11 cellular contexts compared by ENCODE assay signal in genomic region chr7:87878208-87878735, GRCh38. TPM values are rescaled to one million over a fixed set of nuclear protein-coding genes. Genes with fewer than 3 reads are reported as not detected.
A peak's percentile ranks its signal among the peaks of the same experiment; 100 is the strongest.
DNase-seq lines count a peak whose midpoint lies in the region; ATAC-seq and TF ChIP-seq lines count a peak whose summit lies in the region.
"Had no signal": no experiment of that assay in that cellular context is flagged by ENCODE, and none has a peak within 500 bp of the region (broad histone marks: within the 10 kb centered on the region; RNA-seq: fewer than 3 reads in every experiment).

No MANE protein-coding gene starts in this region.

- H3K36me3 Mint-ChIP-seq in activated naive CD4-positive, alpha-beta T cell treated with anti-CD3 and anti-CD28 coated beads for 36 hours (ENCODE audit: low read depth): peaks cover 42% of the 10 kb centered on the region
- H3K36me3 Mint-ChIP-seq in endodermal cell (ENCODE audit: low read depth): peaks cover 22% of the 10 kb centered on the region

- peak overlapping the region; percentile 91 for H3K4me3 Mint-ChIP-seq in activated naive CD4-positive, alpha-beta T cell treated with anti-CD3 and anti-CD28 coated beads for 36 hours
- H3K4me3 Mint-ChIP-seq in endodermal cell: peak overlapping the region; percentile 98

- DNase-seq in activated naive CD4-positive, alpha-beta T cell treated with anti-CD3 and anti-CD28 coated beads for 36 hours: no peak
- no peak for DNase-seq in activated naive CD4-positive, alpha-beta T cell treated with Interleukin-2 at 50 U/mL for 16 hours
- DNase-seq in Panc1 (ENCODE audit: low read depth, low spot score) (no peak), endodermal cell (no peak), HK-2 (ENCODE audit: unreplicated experiment) (no peak), ureter (ENCODE audit: low spot score) (no peak)
- DNase-seq: amniotic stem cell; Peyer's patch; stimulated activated CD4-positive, alpha-beta T cell treated with anti-CD3 and anti-CD28 coated beads, Interleukin-2, amount 100 ng/mL, for 48 hours had no signal

- POLR2A ChIA-PET in Panc1 (lab: Charles Lee): interaction anchor here (0.6 kb wide), 1 partner anchor 533 kb away, joined by 3 read pairs; no protein-coding TSS in a partner anchor

- TF ChIP-seq CTCF in Panc1 (IDR thresholded peaks at IDR 0.05) (no peak), endodermal cell (conservative IDR thresholded peaks at IDR 0.05) (no peak)

- CTCF ChIA-PET in activated naive CD4-positive, alpha-beta T cell treated with anti-CD3 and anti-CD28 coated beads for 36 hours (lab: Charles Lee): interaction anchor here (0.8 kb wide), 1 partner anchor 8 kb away, joined by 4 read pairs; no protein-coding TSS in a partner anchor
- CTCF ChIA-PET in Panc1 (lab: Charles Lee): no interaction called here

- H3K27ac Mint-ChIP-seq in activated naive CD4-positive, alpha-beta T cell treated with anti-CD3 and anti-CD28 coated beads for 36 hours: no peak overlapping the region
- no peak overlapping the region for H3K27ac Mint-ChIP-seq in endodermal cell

- intact Hi-C loops in activated naive CD4-positive, alpha-beta T cell treated with anti-CD3 and anti-CD28 coated beads for 36 hours (cut with micrococcal nuclease): loop anchor here (5.0 to 10.0 kb wide), 3 partner anchors 234 to 943 kb away; partner anchors contain the start of gene ELAPOR2
- intact Hi-C loops in Panc1 (cut with micrococcal nuclease; ENCODE audit: unreplicated experiment): loop anchor here (5.0 kb wide), 1 partner anchor 251 kb away; the partner anchor contains the start of gene RUNDC3B

- H3K4me2 ChIP-seq in skeletal muscle satellite cell (ENCODE audit: low read length): peak overlapping the region; percentile 85

- H3K4me1 Mint-ChIP-seq in activated naive CD4-positive, alpha-beta T cell treated with anti-CD3 and anti-CD28 coated beads for 36 hours (ENCODE audit: low read depth): peaks cover 41% of the 10 kb centered on the region
- H3K4me1 Mint-ChIP-seq in endodermal cell: peaks cover 21% of the 10 kb centered on the region

- no TSS peak for BruUV-seq in Panc1 (replicated peaks; lab: Mats Ljungman, UMichigan)

- H3K36me3 ChIP-seq in Panc1 (ENCODE audit: control insufficient read depth, insufficient read depth, low read length) (peaks cover 12% of the 10 kb centered on the region), endodermal cell (ENCODE audit: control insufficient read depth, insufficient read depth, low read length) (peaks cover 31% of the 10 kb centered on the region), skeletal muscle satellite cell (ENCODE audit: insufficient read depth, low read length) (no peaks in the 10 kb centered on the region)
- H3K36me3 ChIP-seq: Peyer's patch had no signal

- WGBS in endodermal cell (ENCODE audit: insufficient coverage in 1 of 2, insufficient read length in 1 of 2), 2 experiments: 67 to 75% methylated on average over 1 to 3 of the region's 3 CpGs

- H3K9me3 ChIP-seq in Panc1 (ENCODE audit: control insufficient read depth, insufficient read depth, low read depth, low read length): no peaks in the 10 kb centered on the region
- H3K9me3 ChIP-seq in endodermal cell (ENCODE audit: control insufficient read depth, low read length): no peaks in the 10 kb centered on the region
- no peaks in the 10 kb centered on the region for H3K9me3 ChIP-seq in skeletal muscle satellite cell (replicated peaks; ENCODE audit: low read length)
- H3K9me3 ChIP-seq: Peyer's patch had no signal

- H3K27ac ChIP-seq in Panc1 (ENCODE audit: low read length) (peak overlapping the region; percentile 94), endodermal cell (ENCODE audit: low read depth, low read length) (no peak overlapping the region)

- no peaks in the 10 kb centered on the region for H3K27me3 Mint-ChIP-seq in activated naive CD4-positive, alpha-beta T cell treated with anti-CD3 and anti-CD28 coated beads for 36 hours (ENCODE audit: low read depth)
- H3K27me3 Mint-ChIP-seq in endodermal cell (ENCODE audit: insufficient read depth): no peaks in the 10 kb centered on the region

- ATAC-seq in Panc1: no peak
- ATAC-seq in esophagus mucosa: no peak

- H3K4me3 ChIP-seq in Panc1 (ENCODE audit: low read depth in 2 of 2, low read length in 2 of 2): peak overlapping the region; percentile 64 to 93; a peak in 3 of 4 replicates
- peak overlapping the region; percentile 91 for H3K4me3 ChIP-seq in endodermal cell (ENCODE audit: low read length)
- H3K4me3 ChIP-seq in skeletal muscle satellite cell (ENCODE audit: low read length): peak overlapping the region; percentile 94

- in situ Hi-C loops in Panc1 (cut with HindIII; ENCODE audit: low pct_unique_long_range_greater_than_20kb, low sequenced_read_pairs): no loop called here

- H3K4me1 ChIP-seq in Panc1 (ENCODE audit: control insufficient read depth, insufficient read depth, low read length) (peaks cover 19% of the 10 kb centered on the region), endodermal cell (ENCODE audit: control insufficient read depth, insufficient read depth, low read length) (peaks cover 4% of the 10 kb centered on the region), skeletal muscle satellite cell (ENCODE audit: control insufficient read depth, insufficient read depth, low read length) (peaks cover 24% of the 10 kb centered on the region)

- peak overlapping the region; percentile 32 for H3K9ac ChIP-seq in endodermal cell (ENCODE audit: extremely low read depth, low read length, poor library complexity, severe bottlenecking)
- peak overlapping the region; percentile 94 for H3K9ac ChIP-seq in skeletal muscle satellite cell (ENCODE audit: low read depth, low read length)

- H3K27me3 ChIP-seq in Panc1 (ENCODE audit: control insufficient read depth, insufficient read depth, low read length) (no peaks in the 10 kb centered on the region), endodermal cell (ENCODE audit: control insufficient read depth, insufficient read depth, low read length, poor library complexity, severe bottlenecking) (no peaks in the 10 kb centered on the region), skeletal muscle satellite cell (ENCODE audit: control insufficient read depth, insufficient read depth, low read length) (no peaks in the 10 kb centered on the region)
- H3K27me3 ChIP-seq: Peyer's patch had no signal

- H3K9me3 Mint-ChIP-seq in activated naive CD4-positive, alpha-beta T cell treated with anti-CD3 and anti-CD28 coated beads for 36 hours: no peaks in the 10 kb centered on the region
- H3K9me3 Mint-ChIP-seq in endodermal cell: no peaks in the 10 kb centered on the region

RNA-seq across cellular contexts. Expression of gene DBF4, which starts 2.0 kb away (rescaled TPM):
- total RNA-seq in activated naive CD4-positive, alpha-beta T cell treated with anti-CD3 and anti-CD28 coated beads for 36 hours: 10 to 100 TPM; 70.1 to 70.6 TPM
- 48.8 TPM for total RNA-seq in Panc1 (2021; ENCODE audit: unreplicated experiment)
- 12.8 TPM for polyA plus RNA-seq in Panc1 (2012; ENCODE audit: insufficient read length)
- 10 to 100 TPM; 46.5 to 63.2 TPM for total RNA-seq in endodermal cell
- 72.1 TPM for polyA plus RNA-seq in endodermal cell (2013, experiment 1 of 2)
- 69.9 TPM for polyA plus RNA-seq in endodermal cell (2013, experiment 2 of 2)
- total RNA-seq in skeletal muscle satellite cell (2012; rRNA removed): 30.8 and 34.0 TPM in 2 replicates
- 12.1 TPM for total RNA-seq in ureter
- total RNA-seq in esophagus mucosa: 13.4 TPM

RNA-seq across cellular contexts. Expression of gene SLC25A40, which starts 2.1 kb away (rescaled TPM):
- total RNA-seq in activated naive CD4-positive, alpha-beta T cell treated with anti-CD3 and anti-CD28 coated beads for 36 hours: 10 to 100 TPM; 32.7 to 38.3 TPM
- 43.7 TPM for total RNA-seq in Panc1 (2021; ENCODE audit: unreplicated experiment)
- 12.2 TPM for polyA plus RNA-seq in Panc1 (2012; ENCODE audit: insufficient read length)
- total RNA-seq in endodermal cell: 10 to 100 TPM; 20.9 to 32.6 TPM
- polyA plus RNA-seq in endodermal cell (2013, experiment 1 of 2): 28.4 TPM
- polyA plus RNA-seq in endodermal cell (2013, experiment 2 of 2): 26.8 TPM
- total RNA-seq in skeletal muscle satellite cell (2012; rRNA removed): 5.6 and 9.2 TPM in 2 replicates
- total RNA-seq in ureter: 21.3 TPM
- total RNA-seq in esophagus mucosa: 13.4 TPM

RNA-seq across cellular contexts. Expression of gene ADAM22, which starts 55.8 kb away (rescaled TPM):
- total RNA-seq in activated naive CD4-positive, alpha-beta T cell treated with anti-CD3 and anti-CD28 coated beads for 36 hours: 1 to 10 TPM; 1.2 to 1.9 TPM
- 4.2 TPM for total RNA-seq in Panc1 (2021; ENCODE audit: unreplicated experiment)
- polyA plus RNA-seq in Panc1 (2012; ENCODE audit: insufficient read length): 4.5 TPM
- 10 to 100 TPM; 10.9 to 11.5 TPM for total RNA-seq in endodermal cell
- 6.4 TPM for polyA plus RNA-seq in endodermal cell (2013, experiment 1 of 2)
- polyA plus RNA-seq in endodermal cell (2013, experiment 2 of 2): 7.0 TPM
- under 0.01 and 0.25 TPM in 2 replicates for total RNA-seq in skeletal muscle satellite cell (2012; rRNA removed)
- total RNA-seq in ureter: 26.4 TPM
- 0.24 TPM for total RNA-seq in esophagus mucosa
